Comparison of ENCODE assay signal across 22 cellular contexts in the genomic region with DNA sequence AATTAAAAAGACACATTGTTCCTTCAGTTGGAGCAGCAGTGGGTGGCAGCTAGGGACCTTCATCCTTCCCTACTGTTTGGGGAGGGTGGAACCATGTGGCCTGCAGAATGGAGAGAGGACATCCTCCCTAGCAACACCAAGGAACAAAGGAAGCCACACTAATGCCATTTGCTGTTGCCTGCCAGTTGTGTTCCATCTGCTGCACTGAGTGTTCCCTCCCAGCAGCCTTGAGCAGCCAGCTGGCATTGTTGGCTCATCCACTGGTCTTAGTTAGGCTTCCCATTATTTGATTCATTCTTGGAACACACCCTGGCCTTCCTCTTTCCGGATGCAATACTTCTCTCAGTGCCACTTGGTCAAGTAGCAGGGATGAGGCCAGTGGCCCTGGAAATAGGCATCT. TPM values are rescaled to one million over a fixed set of nuclear protein-coding genes. Genes with fewer than 3 reads are reported as not detected.
DNase-seq lines count a peak whose midpoint lies in the region; ATAC-seq, FAIRE-seq and TF ChIP-seq lines count a peak whose summit lies in the region.
"Had no signal": no experiment of that assay in that cellular context is flagged by ENCODE, and none has a peak within 500 bp of the region (broad histone marks: within the 10 kb centered on the region; RNA-seq: fewer than 3 reads in every experiment).

No MANE protein-coding gene starts in this region.

- no peak for TF ChIP-seq CTCF in brain (conservative IDR thresholded peaks at IDR 0.05)

- H3K27ac Mint-ChIP-seq in brain: peak overlapping the region in 3 of 5 experiments; percentile 53 to 85 (median 59)
- H3K27ac Mint-ChIP-seq: activated CD8-positive, alpha-beta T cell treated with anti-CD3 and anti-CD28 coated beads for 36 hours; activated naive CD4-positive, alpha-beta T cell treated with anti-CD3 and anti-CD28 coated beads, Interleukin-2, amount 10 ng/mL, durations not matched to agents 7 days and 5 days had no signal

- peak; percentile 91 for DNase-seq in DMS 273 (lab: John Stamatoyannopoulos, UW; ENCODE audit: unreplicated experiment)
- DNase-seq in NCI-H2171 (lab: John Stamatoyannopoulos, UW): peak; percentile 5
- DNase-seq in pons (ENCODE audit: low spot score): peak; percentile 55
- no peak for DNase-seq in small intestine
- DNase-seq in cerebellar nuclear complex (lab: John Stamatoyannopoulos, UW): no peak
- DNase-seq: activated CD8-positive, alpha-beta T cell treated with anti-CD3 and anti-CD28 coated beads for 36 hours; activated naive CD4-positive, alpha-beta T cell treated with anti-CD3 and anti-CD28 coated beads, Interleukin-2, amount 10 ng/mL, durations not matched to agents 7 days and 5 days; activated T-cell treated with anti-CD3 and anti-CD28 coated beads, Interleukin-2, amount 50 U/mL, for 1 hour; BE2C; mesendoderm; NCI-H2081; nephron progenitor cell; stimulated activated CD4-positive, alpha-beta T cell treated with anti-CD3 and anti-CD28 coated beads, Interleukin-2, amount 100 ng/mL, for 48 hours; stimulated activated naive CD8-positive, alpha-beta T cell treated with anti-CD3 and anti-CD28 coated beads, Interleukin-15, Interleukin-2, amounts not matched to agents 100 U/mL and 50 U/mL, for 24 hours; T1000; transverse colon had no signal

- no peaks in the 10 kb centered on the region for H3K9me3 ChIP-seq in small intestine (ENCODE audit: control insufficient read depth, low read depth)
- H3K9me3 ChIP-seq: BE2C, transverse colon had no signal

- H3K36me3 ChIP-seq in small intestine (ENCODE audit: control insufficient read depth in 2 of 2, insufficient read depth in 2 of 2, low read length in 2 of 2): no peaks in the 10 kb centered on the region
- H3K36me3 ChIP-seq: BE2C, transverse colon had no signal

- no peak for ATAC-seq in GM21515 (IDR thresholded peaks at IDR 0.05; ENCODE audit: unreplicated experiment)
- ATAC-seq: activated CD4-positive, CD25-positive, alpha-beta regulatory T cell treated with anti-CD3 and anti-CD28 coated beads, Interleukin-2, amount 50 U/mL, for 24 hours; activated CD8-positive, alpha-beta T cell treated with anti-CD3 and anti-CD28 coated beads for 36 hours; stimulated activated naive CD8-positive, alpha-beta T cell treated with anti-CD3 and anti-CD28 coated beads, Interleukin-15, Interleukin-2, amounts not matched to agents 100 U/mL and 50 U/mL, for 24 hours had no signal

- peaks cover 4% of the 10 kb centered on the region for H3K4me1 Mint-ChIP-seq in brain
- H3K4me1 Mint-ChIP-seq: activated naive CD4-positive, alpha-beta T cell treated with anti-CD3 and anti-CD28 coated beads, Interleukin-2, amount 10 ng/mL, durations not matched to agents 7 days and 5 days; central memory CD8-positive, alpha-beta T cell; nephron progenitor cell had no signal

- H3K27me3 Mint-ChIP-seq in brain: peaks cover 3% of the 10 kb centered on the region
- H3K27me3 Mint-ChIP-seq: activated CD8-positive, alpha-beta T cell treated with anti-CD3 and anti-CD28 coated beads for 36 hours had no signal

- H3K36me3 Mint-ChIP-seq in brain: no peaks in the 10 kb centered on the region
- H3K36me3 Mint-ChIP-seq: activated naive CD4-positive, alpha-beta T cell treated with anti-CD3 and anti-CD28 coated beads, Interleukin-2, amount 10 ng/mL, durations not matched to agents 7 days and 5 days had no signal

- H3K4me3 Mint-ChIP-seq in brain: no peak overlapping the region
- H3K4me3 Mint-ChIP-seq: activated CD8-positive, alpha-beta T cell treated with anti-CD3 and anti-CD28 coated beads for 36 hours; activated naive CD4-positive, alpha-beta T cell treated with anti-CD3 and anti-CD28 coated beads, Interleukin-2, amount 10 ng/mL, durations not matched to agents 7 days and 5 days; central memory CD8-positive, alpha-beta T cell; nephron progenitor cell had no signal

- WGBS in small intestine, 3 donors: 59 to 100% (median 63%) methylated on average over 1 of the region's 1 CpG

- FAIRE-seq in small intestine (lab: Jason Lieb, UNC): no peak
- FAIRE-seq: frontal cortex had no signal

- no peaks in the 10 kb centered on the region for H3K4me1 ChIP-seq in small intestine (ENCODE audit: control insufficient read depth in 2 of 2, insufficient read depth in 1 of 2, low read depth in 1 of 2, low read length in 1 of 2)
- H3K4me1 ChIP-seq: BE2C, transverse colon had no signal

- H3K27ac ChIP-seq in small intestine (ENCODE audit: low read depth in 1 of 2, low read length in 1 of 2): no peak overlapping the region
- H3K27ac ChIP-seq: skin epidermis, transverse colon had no signal

- H3K4me3 ChIP-seq in small intestine (ENCODE audit: low read depth in 1 of 2, low read length in 2 of 2): no peak overlapping the region
- H3K4me3 ChIP-seq: skin epidermis, transverse colon had no signal

- peaks cover 0 to 2% of the 10 kb centered on the region in 2 donors for H3K27me3 ChIP-seq in small intestine (ENCODE audit: control insufficient read depth in 2 of 2, insufficient read depth in 2 of 2, low read length in 2 of 2)
- H3K27me3 ChIP-seq: BE2C, transverse colon had no signal

- peaks cover 0 to 13% (median 3%) of the 10 kb centered on the region in 5 experiments for H3K9me3 Mint-ChIP-seq in brain
- H3K9me3 Mint-ChIP-seq: activated CD8-positive, alpha-beta T cell treated with anti-CD3 and anti-CD28 coated beads for 36 hours; activated naive CD4-positive, alpha-beta T cell treated with anti-CD3 and anti-CD28 coated beads, Interleukin-2, amount 10 ng/mL, durations not matched to agents 7 days and 5 days; central memory CD8-positive, alpha-beta T cell had no signal

RNA-seq across cellular contexts. Expression of gene HMGB3, which starts 25.0 kb away (rescaled TPM):
- polyA plus RNA-seq in brain (ENCODE audit: insufficient read depth, low read depth, low replicate concordance) (143 TPM), small intestine (10 to 100 TPM; 14.1 to 42.0 (median 19.2) TPM)

RNA-seq across cellular contexts. Expression of gene CD99L2, which starts 59.7 kb away (rescaled TPM):
- polyA plus RNA-seq in brain (ENCODE audit: insufficient read depth, low read depth, low replicate concordance) (94.5 TPM), small intestine (10 to 100 TPM in 1 of 3 donors, 1 to 10 TPM in 2; 5.9 to 20.5 (median 6.3) TPM)

Comparison
In these comparisons a context has a peak if more than half of its experiments do, and no peak if none do; other contexts are left out.
1. DNase-seq: peak in DMS 273 (single experiment), NCI-H2171 (single experiment) and pons (single experiment); none in small intestine (single experiment) and cerebellar nuclear complex (0 of 2).